In the genomic region with DNA sequence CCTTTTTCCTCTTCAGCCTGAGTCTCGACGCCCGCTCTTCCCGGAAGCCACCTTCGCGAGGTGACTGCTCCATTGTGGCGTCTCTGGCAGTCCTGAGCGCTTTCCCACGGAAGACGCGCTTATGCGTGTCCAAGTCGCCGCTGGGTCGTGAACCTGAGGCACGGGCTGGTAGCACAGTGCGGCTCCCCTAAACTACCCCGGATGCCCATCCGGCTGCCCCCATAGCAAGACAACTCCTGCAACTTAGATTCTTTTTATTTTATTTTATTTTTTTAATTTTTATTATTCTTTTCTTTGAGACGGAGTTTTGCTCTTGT, we compare ENCODE assay signal across 8 cellular contexts. TPM values are rescaled to one million over a fixed set of nuclear protein-coding genes. Genes with fewer than 3 reads are reported as not detected.
DNase-seq lines count a peak whose midpoint lies in the region; ATAC-seq, FAIRE-seq and TF ChIP-seq lines count a peak whose summit lies in the region.

No MANE protein-coding gene starts in this region.

- in situ Hi-C loops in GM12878 (cut with MboI): no loop called here
- in situ Hi-C loops in G401 (cut with HindIII; ENCODE audit: low sequenced_read_pairs): no loop called here

- intact Hi-C loops in GM12878 (cut with micrococcal nuclease; ENCODE audit: unreplicated experiment): no loop called here

- no peak for TF ChIP-seq EP300 in A549 (IDR thresholded peaks at IDR 0.05)
- no peak for TF ChIP-seq EP300 in GM12878 (IDR thresholded peaks at IDR 0.05; ENCODE audit: borderline replicate concordance in 1 of 2, control insufficient read depth in 1 of 2, low read depth in 2 of 2, low read length in 2 of 2)

- peak overlapping the region in 1 of 2 experiments; percentile 94 for H3K23ac ChIP-seq in mesenchymal stem cell (ENCODE audit: low read length in 2 of 2)

- peak overlapping the region; percentile 83 for H2BK120ac ChIP-seq in mesenchymal stem cell (ENCODE audit: low read depth, low read length)

- H2BK5ac ChIP-seq in mesenchymal stem cell (ENCODE audit: low read depth, low read length, poor library complexity, severe bottlenecking): peak overlapping the region; percentile 54

- CTCF ChIA-PET in A549 (lab: Yijun Ruan, JAX): interaction anchor here (0.9 to 2.9 kb wide), 7 partner anchors 14 to 211 kb away, joined by 3 to 18 read pairs (median 4); partner anchors contain the start of gene SLC7A6
- CTCF ChIA-PET in HEK293 (lab: Yijun Ruan, JAX): interaction anchor here (0.9 kb wide), 1 partner anchor 90 kb away, joined by 3 read pairs; no protein-coding TSS in a partner anchor
- CTCF ChIA-PET in GM12878 (lab: Yijun Ruan, JAX): interaction anchor here (0.7 to 3.5 kb wide), 6 partner anchors 11 to 91 kb away, joined by 3 to 26 read pairs (median 9); no protein-coding TSS in a partner anchor

- peak overlapping the region; percentile 49 for H3K9ac ChIP-seq in GM12878 (ENCODE audit: control insufficient read depth, insufficient read depth, low read length)
- H3K9ac ChIP-seq in mesenchymal stem cell (ENCODE audit: low read length): peak overlapping the region; percentile 80

- H3K4me3 ChIP-seq in A549 (peak overlapping the region; percentile 48), HEK293 (ENCODE audit: low read depth, low read length) (peak overlapping the region; percentile 40), GM12878 (peak overlapping the region; percentile 62; the same call in 1 of the 2 replicates), mesenchymal stem cell (ENCODE audit: insufficient read depth in 1 of 2, low read depth in 1 of 2, low read length in 2 of 2) (peak overlapping the region; percentile 35 to 76)

- H4K8ac ChIP-seq in mesenchymal stem cell (ENCODE audit: low read length): peak overlapping the region; percentile 88

- H3K27ac ChIP-seq in A549 (peak overlapping the region; percentile 93 to 94), HEK293 (ENCODE audit: extremely low read depth, low read depth, low read length) (peak overlapping the region; percentile 55; the same call in 1 of the 2 replicates), GM12878 (ENCODE audit: control insufficient read depth, insufficient read depth) (no peak overlapping the region), mesenchymal stem cell (ENCODE audit: low read length, poor library complexity, severe bottlenecking) (peak overlapping the region; percentile 84)

- ATAC-seq in A549 (no peak; a peak in 1 of 6 replicates), GM12878 (no peak)

- H3K4ac ChIP-seq in mesenchymal stem cell (ENCODE audit: low read depth in 1 of 2, low read length in 2 of 2): peak overlapping the region in 1 of 2 experiments; percentile 76

- TF ChIP-seq POLR2A in A549 (IDR thresholded peaks at IDR 0.05; ENCODE audit: low read length) (no peak), GM12878 (IDR thresholded peaks at IDR 0.05; ENCODE audit: low read depth, low read length) (no peak), H54 (IDR thresholded peaks at IDR 0.05; ENCODE audit: low read depth, low read length) (no peak)

- FAIRE-seq in A549 (lab: Jason Lieb, UNC): no peak
- no peak for FAIRE-seq in GM12878 (lab: Jason Lieb, UNC)
- no peak for FAIRE-seq in H54 (lab: Jason Lieb, UNC)

- RAD21 ChIA-PET in GM12878 (lab: Charles Lee; ENCODE audit: unreplicated experiment): interaction anchor here (0.9 to 2.9 kb wide), 4 partner anchors 25 to 119 kb away, joined by 3 to 22 read pairs (median 4); partner anchors contain the start of gene SLC7A6

- peaks cover 15% of the 10 kb centered on the region for H3K4me1 ChIP-seq in A549
- peaks cover 7% of the 10 kb centered on the region; the same call in 1 of the 2 replicates for H3K4me1 ChIP-seq in HEK293 (ENCODE audit: control insufficient read depth, insufficient read depth, low read length)
- H3K4me1 ChIP-seq in GM12878 (ENCODE audit: control insufficient read depth, insufficient read depth, low read length): peaks cover 11% of the 10 kb centered on the region
- H3K4me1 ChIP-seq in mesenchymal stem cell (ENCODE audit: control insufficient read depth, insufficient read depth, low read depth, low read length): peaks cover 37% of the 10 kb centered on the region

- peak overlapping the region; percentile 79 for H2AK5ac ChIP-seq in mesenchymal stem cell (ENCODE audit: low read length, severe bottlenecking)

- peak overlapping the region; percentile 90 for H3K4me2 ChIP-seq in A549
- peak overlapping the region; percentile 94 for H3K4me2 ChIP-seq in GM12878 (ENCODE audit: control insufficient read depth, insufficient read depth)
- peak overlapping the region; percentile 26 for H3K4me2 ChIP-seq in mesenchymal stem cell (ENCODE audit: low read length, poor library complexity, severe bottlenecking)

- H2BK15ac ChIP-seq in mesenchymal stem cell (ENCODE audit: low read depth, poor library complexity, severe bottlenecking): peak overlapping the region; percentile 29

- DNase-seq in A549 (ENCODE audit: low read depth in 1 of 2, low spot score in 1 of 2): no peak
- no peak for DNase-seq in GM12878 (ENCODE audit: low read depth, low spot score)
- no peak for DNase-seq in mesenchymal stem cell
- DNase-seq in SK-N-DZ (ENCODE audit: low spot score): no peak
- DNase-seq in activated CD4-positive, CD25-positive, alpha-beta regulatory T cell treated with anti-CD3 and anti-CD28 coated beads, Interleukin-2, amount 50 U/mL, for 72 hours: no peak
- no peak for DNase-seq in H54 (ENCODE audit: insufficient read length, low spot score)
- DNase-seq in G401 (ENCODE audit: low spot score): no peak

- peak overlapping the region in 1 of 2 experiments; percentile 93 for H2BK12ac ChIP-seq in mesenchymal stem cell (ENCODE audit: low read length in 2 of 2)

- H3K14ac ChIP-seq in mesenchymal stem cell (ENCODE audit: low read length in 2 of 2): peak overlapping the region in 1 of 2 experiments; percentile 44

- no peaks in the 10 kb centered on the region for H3K9me3 ChIP-seq in A549
- no peaks in the 10 kb centered on the region for H3K9me3 ChIP-seq in HEK293 (ENCODE audit: control insufficient read depth, insufficient read depth, low read depth, low read length)
- no peaks in the 10 kb centered on the region for H3K9me3 ChIP-seq in GM12878 (replicated peaks; ENCODE audit: control insufficient read depth, insufficient read depth, low read length)
- H3K9me3 ChIP-seq in mesenchymal stem cell (ENCODE audit: control insufficient read depth, low read length): no peaks in the 10 kb centered on the region

- no peaks in the 10 kb centered on the region for H3K79me1 ChIP-seq in mesenchymal stem cell (replicated peaks; ENCODE audit: low read length, poor library complexity, severe bottlenecking)

- peaks cover 0 to 5% of the 10 kb centered on the region in 2 experiments; a peak in 1 of 3 replicates for H3K36me3 ChIP-seq in HEK293 (ENCODE audit: control insufficient read depth in 2 of 2, insufficient read depth in 1 of 2, low read length in 2 of 2)
- H3K36me3 ChIP-seq in GM12878 (ENCODE audit: control insufficient read depth in 2 of 2, insufficient read depth in 2 of 2, low read length in 1 of 2): no peaks in the 10 kb centered on the region
- H3K36me3 ChIP-seq in mesenchymal stem cell (ENCODE audit: control insufficient read depth in 1 of 2, insufficient read depth in 2 of 2, low read depth in 1 of 2, low read length in 2 of 2): peaks cover 0 to 2% of the 10 kb centered on the region in 2 experiments

- H2AFZ ChIP-seq in GM12878 (ENCODE audit: control insufficient read depth, low read depth, low read length) (peak overlapping the region; percentile 97), mesenchymal stem cell (ENCODE audit: low read depth, low read length) (peak overlapping the region; percentile 79)

- H3K27me3 ChIP-seq in GM12878 (replicated peaks in 1 of 2; ENCODE audit: control insufficient read depth in 2 of 2, insufficient read depth in 2 of 2, low read length in 1 of 2) (no peaks in the 10 kb centered on the region), mesenchymal stem cell (ENCODE audit: control insufficient read depth in 1 of 2, insufficient read depth in 1 of 2, low read length in 2 of 2) (peaks cover 13 to 17% of the 10 kb centered on the region in 2 experiments)

- TF ChIP-seq RAD21 in A549 (conservative IDR thresholded peaks at IDR 0.05 in 1 of 2, IDR thresholded peaks at IDR 0.05 in 1 of 2) (no peak), GM12878 (IDR thresholded peaks at IDR 0.05; ENCODE audit: insufficient read depth, low read depth, low read length) (no peak)

- TF ChIP-seq CTCF in A549 (IDR thresholded peaks at IDR 0.05) (no peak), HEK293 (tag by site-specific recombination; IDR thresholded peaks at IDR 0.05) (no peak), GM12878 (IDR thresholded peaks at IDR 0.05 in 2 of 3, conservative IDR thresholded peaks at IDR 0.05 in 1 of 3; ENCODE audit: control insufficient read depth in 2 of 3, extremely low read depth in 1 of 3, insufficient read depth in 1 of 3, low read depth in 3 of 3, low read length in 3 of 3) (no peak)

- no peaks in the 10 kb centered on the region for H3K79me2 ChIP-seq in GM12878 (ENCODE audit: control insufficient read depth, insufficient read depth, low read length)

- WGBS in A549 (ENCODE audit: missing lambda C conversion rate): 19% methylated on average over 20 of the region's 20 CpGs
- WGBS in GM12878 (ENCODE audit: insufficient coverage, insufficient replicate concordance, low lambda C conversion rate, missing lambda C conversion rate): 15% methylated on average over 20 of the region's 20 CpGs
- WGBS in mesenchymal stem cell: 8% methylated on average over 15 of the region's 20 CpGs

- BruUV-seq in GM12878 (replicated peaks; lab: Mats Ljungman, UMichigan): no TSS peak

- H4K91ac ChIP-seq in mesenchymal stem cell (ENCODE audit: low read length): peak overlapping the region; percentile 40

- SMC1A ChIA-PET in GM12878 (lab: Charles Lee; ENCODE audit: uncharacterized antibody, unreplicated experiment): interaction anchor here (1.0 to 3.2 kb wide), 5 partner anchors 10 to 91 kb away, joined by 3 to 18 read pairs (median 9); no protein-coding TSS in a partner anchor

- peak overlapping the region; percentile 88 to 99 for H3K18ac ChIP-seq in mesenchymal stem cell (ENCODE audit: low read depth in 1 of 2, low read length in 2 of 2)

- no peaks in the 10 kb centered on the region for H4K20me1 ChIP-seq in GM12878 (ENCODE audit: control insufficient read depth, insufficient read depth)

- POLR2A ChIA-PET in A549 (lab: Yijun Ruan, JAX) (interaction anchor here (0.8 to 1.8 kb wide), 10 partner anchors 21 to 283 kb away, joined by 3 to 29 read pairs (median 5); partner anchors contain the start of genes NFATC3, PRMT7, SLC7A6 and SLC7A6OS), HEK293 (lab: Yijun Ruan, JAX) (interaction anchor here (0.5 to 3.3 kb wide), 10 partner anchors 10 to 209 kb away, joined by 3 to 34 read pairs (median 10); partner anchors contain the start of genes NFATC3, PRMT7, SLC7A6 and SLC7A6OS), GM12878 (lab: Charles Lee) (interaction anchor here (0.5 to 1.0 kb wide), 5 partner anchors 14 to 445 kb away, joined by 3 to 6 read pairs (median 3); no protein-coding TSS in a partner anchor)

RNA-seq across cellular contexts. Expression of gene ESRP2, which starts 2.1 kb away (rescaled TPM):
- polyA plus RNA-seq in A549 (2011; rRNA removed): 0.04 and 0.08 TPM in 2 replicates
- polyA plus RNA-seq in A549 (2012; cell fraction: cytosol; rRNA removed): 0.05 and 0.08 TPM in 2 replicates
- 0.26 and 0.32 TPM in 2 replicates for polyA plus RNA-seq in A549 (2012; cell fraction: nucleus; rRNA removed)
- polyA plus RNA-seq in A549 (2017; fragmentation: RNase III; extraction: RNeasy Plus Mini Kit Qiagen cat#74134 plus additional on column Dnase treatment): 0.07 to 0.10 TPM (median 0.09 TPM) in 3 replicates
- polyA minus RNA-seq in A549 (2011; rRNA and poly(A)+ RNA removed): 0.19 and 0.33 TPM in 2 replicates
- total RNA-seq in GM12878 (2013; cell fraction: nucleolus; rRNA removed): not detected in 2 replicates
- total RNA-seq in GM12878 (2014; rRNA removed): 0.11 TPM in 1 of 2 replicates, not detected in the other
- 0.04 TPM in 1 of 2 replicates, not detected in the other for total RNA-seq in GM12878 (2014; rRNA removed; fragmentation: Illumina TruSeq; extraction: Trizol)
- total RNA-seq in GM12878 (2021): 0.08 and 0.29 TPM in 2 replicates
- not detected for polyA plus RNA-seq in GM12878 (2011; ENCODE audit: low read depth)
- not detected in 2 replicates for polyA plus RNA-seq in GM12878 (2011; rRNA removed)
- polyA plus RNA-seq in GM12878 (2011; cell fraction: cytosol; rRNA removed): not detected in 2 replicates
- polyA plus RNA-seq in GM12878 (2011; cell fraction: nucleus; rRNA removed): 0.03 and 0.18 TPM in 2 replicates
- 0.10 and 0.42 TPM in 2 replicates for polyA plus RNA-seq in GM12878 (2012)
- polyA plus RNA-seq in GM12878 (2014; fragmentation: Illumina TruSeq; extraction: Trizol): 0.06 TPM in 1 of 2 replicates, not detected in the other
- polyA plus RNA-seq in GM12878 (2014; fragmentation: Nextera tagmentation; extraction: Ambion mirVana): under 1 TPM in 1 of 2 experiments, not detected in 1; 0.08 TPM
- polyA plus RNA-seq in GM12878 (2014; rRNA removed): 0.13 and 0.23 TPM in 2 replicates
- under 1 TPM; 0.12 to 0.64 TPM for polyA plus RNA-seq in GM12878 (2016; fragmentation: Nextera tagmentation; extraction: Ambion mirVana)
- 0.10 TPM in 1 of 2 replicates, not detected in the other for polyA minus RNA-seq in GM12878 (2011; rRNA and poly(A)+ RNA removed)
- polyA minus RNA-seq in GM12878 (2011; cell fraction: cytosol; rRNA and poly(A)+ RNA removed): 1.0 TPM in 1 of 2 replicates, not detected in the other
- 0.36 and 0.38 TPM in 2 replicates for polyA minus RNA-seq in GM12878 (2011; cell fraction: nucleus; rRNA and poly(A)+ RNA removed)
- 0.04 TPM for polyA plus RNA-seq in mesenchymal stem cell (2013, experiment 1 of 2)
- polyA plus RNA-seq in mesenchymal stem cell (2013, experiment 2 of 2): 0.03 TPM
- polyA plus RNA-seq in SK-N-DZ (2014; cell fraction: cytosol; rRNA removed): 0.07 and 3.4 TPM in 2 replicates
- 0.24 and 1.7 TPM in 2 replicates for polyA plus RNA-seq in SK-N-DZ (2014; cell fraction: nucleus; rRNA removed)
- total RNA-seq in G401 (2014; rRNA removed; shearing (Covaris generic)): 0.10 TPM in 1 of 2 replicates, not detected in the other

RNA-seq across cellular contexts. Expression of gene PLA2G15, which starts 7.2 kb away (rescaled TPM):
- 4.8 and 5.7 TPM in 2 replicates for polyA plus RNA-seq in A549 (2011; rRNA removed)
- 6.9 and 8.6 TPM in 2 replicates for polyA plus RNA-seq in A549 (2012; cell fraction: cytosol; rRNA removed)
- 17.3 and 18.5 TPM in 2 replicates for polyA plus RNA-seq in A549 (2012; cell fraction: nucleus; rRNA removed)
- polyA plus RNA-seq in A549 (2017; fragmentation: RNase III; extraction: RNeasy Plus Mini Kit Qiagen cat#74134 plus additional on column Dnase treatment): 7.5 to 8.7 TPM (median 7.7 TPM) in 3 replicates
- 4.3 and 5.6 TPM in 2 replicates for polyA minus RNA-seq in A549 (2011; rRNA and poly(A)+ RNA removed)
- total RNA-seq in GM12878 (2013; cell fraction: nucleolus; rRNA removed): 16.6 and 18.3 TPM in 2 replicates
- 8.2 and 8.4 TPM in 2 replicates for total RNA-seq in GM12878 (2014; rRNA removed)
- total RNA-seq in GM12878 (2014; rRNA removed; fragmentation: Illumina TruSeq; extraction: Trizol): 3.4 and 3.8 TPM in 2 replicates
- total RNA-seq in GM12878 (2021): 7.6 and 7.8 TPM in 2 replicates
- polyA plus RNA-seq in GM12878 (2011; ENCODE audit: low read depth): 3.6 TPM
- 3.1 and 6.3 TPM in 2 replicates for polyA plus RNA-seq in GM12878 (2011; rRNA removed)
- 8.2 and 8.9 TPM in 2 replicates for polyA plus RNA-seq in GM12878 (2011; cell fraction: cytosol; rRNA removed)
- 11.1 and 11.3 TPM in 2 replicates for polyA plus RNA-seq in GM12878 (2011; cell fraction: nucleus; rRNA removed)
- 5.8 and 8.0 TPM in 2 replicates for polyA plus RNA-seq in GM12878 (2012)
- 1.5 and 3.0 TPM in 2 replicates for polyA plus RNA-seq in GM12878 (2014; fragmentation: Illumina TruSeq; extraction: Trizol)
- polyA plus RNA-seq in GM12878 (2014; fragmentation: Nextera tagmentation; extraction: Ambion mirVana): 1 to 10 TPM in 1 of 2 experiments, under 1 TPM in 1; 0.31 to 1.1 TPM
- 7.8 and 8.5 TPM in 2 replicates for polyA plus RNA-seq in GM12878 (2014; rRNA removed)
- polyA plus RNA-seq in GM12878 (2016; fragmentation: Nextera tagmentation; extraction: Ambion mirVana): 1 to 10 TPM; 7.3 to 9.4 TPM
- 8.5 and 8.7 TPM in 2 replicates for polyA minus RNA-seq in GM12878 (2011; rRNA and poly(A)+ RNA removed)
- 4.8 and 5.7 TPM in 2 replicates for polyA minus RNA-seq in GM12878 (2011; cell fraction: cytosol; rRNA and poly(A)+ RNA removed)
- 4.1 and 7.2 TPM in 2 replicates for polyA minus RNA-seq in GM12878 (2011; cell fraction: nucleus; rRNA and poly(A)+ RNA removed)
- 26.1 TPM for polyA plus RNA-seq in mesenchymal stem cell (2013, experiment 1 of 2)
- 25.9 TPM for polyA plus RNA-seq in mesenchymal stem cell (2013, experiment 2 of 2)
- polyA plus RNA-seq in SK-N-DZ (2014; cell fraction: cytosol; rRNA removed): 13.1 and 15.1 TPM in 2 replicates
- 12.6 and 13.1 TPM in 2 replicates for polyA plus RNA-seq in SK-N-DZ (2014; cell fraction: nucleus; rRNA removed)
- total RNA-seq in G401 (2014; rRNA removed; shearing (Covaris generic)): 15.3 and 19.7 TPM in 2 replicates

RNA-seq across cellular contexts. Expression of gene SLC7A6, which starts 26.3 kb away (rescaled TPM):
- polyA plus RNA-seq in A549 (2011; rRNA removed) (32.9 and 45.3 TPM in 2 replicates), A549 (2017; fragmentation: RNase III; extraction: RNeasy Plus Mini Kit Qiagen cat#74134 plus additional on column Dnase treatment) (29.1 to 35.9 TPM (median 31.1 TPM) in 3 replicates), GM12878 (2011; rRNA removed) (46.3 and 53.6 TPM in 2 replicates), GM12878 (2014; fragmentation: Illumina TruSeq; extraction: Trizol) (60.1 and 66.5 TPM in 2 replicates), GM12878 (2014; fragmentation: Nextera tagmentation; extraction: Ambion mirVana) (1 to 10 TPM; 8.2 TPM), GM12878 (2014; rRNA removed) (52.7 and 55.0 TPM in 2 replicates), GM12878 (2016; fragmentation: Nextera tagmentation; extraction: Ambion mirVana) (10 to 100 TPM; 26.6 to 27.4 TPM)
- 20.8 and 31.4 TPM in 2 replicates for polyA plus RNA-seq in A549 (2012; cell fraction: cytosol; rRNA removed)
- polyA plus RNA-seq in A549 (2012; cell fraction: nucleus; rRNA removed): 81.4 and 119 TPM in 2 replicates
- polyA minus RNA-seq in A549 (2011; rRNA and poly(A)+ RNA removed): 72.8 and 105 TPM in 2 replicates
- 208 and 222 TPM in 2 replicates for total RNA-seq in GM12878 (2013; cell fraction: nucleolus; rRNA removed)
- total RNA-seq in GM12878 (2014; rRNA removed) (29.8 and 33.9 TPM in 2 replicates), GM12878 (2014; rRNA removed; fragmentation: Illumina TruSeq; extraction: Trizol) (27.4 and 27.5 TPM in 2 replicates), GM12878 (2021) (51.3 and 60.4 TPM in 2 replicates)
- 28.5 TPM for polyA plus RNA-seq in GM12878 (2011; ENCODE audit: low read depth)
- polyA plus RNA-seq in GM12878 (2011; cell fraction: cytosol; rRNA removed): 49.2 and 50.2 TPM in 2 replicates
- 208 and 220 TPM in 2 replicates for polyA plus RNA-seq in GM12878 (2011; cell fraction: nucleus; rRNA removed)
- polyA plus RNA-seq in GM12878 (2012): 25.9 and 29.0 TPM in 2 replicates
- 106 and 130 TPM in 2 replicates for polyA minus RNA-seq in GM12878 (2011; rRNA and poly(A)+ RNA removed)
- 28.4 and 29.1 TPM in 2 replicates for polyA minus RNA-seq in GM12878 (2011; cell fraction: cytosol; rRNA and poly(A)+ RNA removed)
- 45.0 and 65.2 TPM in 2 replicates for polyA minus RNA-seq in GM12878 (2011; cell fraction: nucleus; rRNA and poly(A)+ RNA removed)
- 27.0 TPM for polyA plus RNA-seq in mesenchymal stem cell (2013, experiment 1 of 2)
- polyA plus RNA-seq in mesenchymal stem cell (2013, experiment 2 of 2): 34.1 TPM
- polyA plus RNA-seq in SK-N-DZ (2014; cell fraction: cytosol; rRNA removed): 19.0 and 24.7 TPM in 2 replicates
- 38.3 and 64.3 TPM in 2 replicates for polyA plus RNA-seq in SK-N-DZ (2014; cell fraction: nucleus; rRNA removed)
- 21.5 and 27.4 TPM in 2 replicates for total RNA-seq in G401 (2014; rRNA removed; shearing (Covaris generic))

Comparison
In these comparisons a context has a peak if more than half of its experiments do, and no peak if none do; other contexts are left out.
1. H3K4me2 ChIP-seq: peak in every context shown above with its lines; median percentile 94 in GM12878; 90 in A549; 26 in mesenchymal stem cell.